In the genomic region with DNA sequence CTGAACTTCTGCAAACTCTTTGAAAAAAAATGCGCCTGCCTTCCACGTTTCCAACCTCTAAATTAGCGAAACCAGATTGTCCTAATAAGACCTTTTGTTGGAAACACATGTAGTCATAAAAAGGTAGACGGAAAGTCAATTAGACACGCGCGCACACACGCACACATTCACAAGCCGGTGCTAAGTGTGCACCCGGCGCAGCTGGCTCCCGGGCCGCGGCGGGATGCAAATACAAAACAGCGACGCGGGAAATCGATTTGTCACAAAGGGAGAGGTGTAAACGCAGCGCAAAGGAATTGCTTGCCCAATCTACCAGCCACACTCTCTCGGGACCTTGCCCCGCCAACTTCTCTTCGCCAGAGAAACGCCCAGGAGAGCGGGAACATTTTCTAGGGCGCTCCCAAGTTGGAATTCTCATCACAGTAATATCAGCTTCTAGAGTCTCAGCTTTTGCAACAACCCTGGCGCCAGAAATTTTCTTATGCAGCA, we compare ENCODE assay signal across 2 cellular contexts.
TF ChIP-seq lines count a peak whose summit lies in the region.

No MANE protein-coding gene starts in this region.

TF ChIP-seq in GM23338, 12 proteins besides CTCF, POLR2A, EP300 and RAD21 (continued from another document):
- TF ChIP-seq, protein P1, sequence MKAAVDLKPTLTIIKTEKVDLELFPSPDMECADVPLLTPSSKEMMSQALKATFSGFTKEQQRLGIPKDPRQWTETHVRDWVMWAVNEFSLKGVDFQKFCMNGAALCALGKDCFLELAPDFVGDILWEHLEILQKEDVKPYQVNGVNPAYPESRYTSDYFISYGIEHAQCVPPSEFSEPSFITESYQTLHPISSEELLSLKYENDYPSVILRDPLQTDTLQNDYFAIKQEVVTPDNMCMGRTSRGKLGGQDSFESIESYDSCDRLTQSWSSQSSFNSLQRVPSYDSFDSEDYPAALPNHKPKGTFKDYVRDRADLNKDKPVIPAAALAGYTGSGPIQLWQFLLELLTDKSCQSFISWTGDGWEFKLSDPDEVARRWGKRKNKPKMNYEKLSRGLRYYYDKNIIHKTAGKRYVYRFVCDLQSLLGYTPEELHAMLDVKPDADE (IDR thresholded peaks at IDR 0.05), result no peak

TF ChIP-seq in HepG2, 621 proteins besides CTCF, POLR2A, EP300 and RAD21 (continued from another document):
- TF ChIP-seq TRIM22 (IDR thresholded peaks at IDR 0.05), result no peak
- no peak for TF ChIP-seq ZNF614 (CRISPR knock-in tag; IDR thresholded peaks at IDR 0.05; ENCODE audit: borderline replicate concordance)
- no peak for TF ChIP-seq BATF2 (CRISPR knock-in tag; IDR thresholded peaks at IDR 0.05)
- no peak for TF ChIP-seq MIXL1 (CRISPR knock-in tag; IDR thresholded peaks at IDR 0.05)
- TF ChIP-seq ZFY (CRISPR knock-in tag; IDR thresholded peaks at IDR 0.05), result no peak
- TF ChIP-seq ZNF672 (CRISPR knock-in tag; IDR thresholded peaks at IDR 0.05), result no peak
- no peak for TF ChIP-seq SIN3A (IDR thresholded peaks at IDR 0.05; ENCODE audit: borderline replicate concordance, low read depth, low read length)
- TF ChIP-seq SIX1 (CRISPR knock-in tag; IDR thresholded peaks at IDR 0.05; ENCODE audit: borderline replicate concordance), result no peak
- TF ChIP-seq MLXIP (CRISPR knock-in tag; IDR thresholded peaks at IDR 0.05; ENCODE audit: borderline replicate concordance), result no peak
- no peak for TF ChIP-seq HOXA5 (CRISPR knock-in tag; IDR thresholded peaks at IDR 0.05)
- no peak for TF ChIP-seq RARG (CRISPR knock-in tag; IDR thresholded peaks at IDR 0.05; ENCODE audit: low read depth)
- no peak for TF ChIP-seq FOXM1 (CRISPR knock-in tag; IDR thresholded peaks at IDR 0.05)
- TF ChIP-seq ARNT2 (CRISPR knock-in tag; IDR thresholded peaks at IDR 0.05; ENCODE audit: low read depth), result no peak
- TF ChIP-seq ZNF678 (CRISPR knock-in tag; IDR thresholded peaks at IDR 0.05), result no peak
- TF ChIP-seq ZMYM2 (CRISPR knock-in tag; IDR thresholded peaks at IDR 0.05), result no peak
